Comparison of ENCODE assay signal across 2 cellular contexts in the genomic region with DNA sequence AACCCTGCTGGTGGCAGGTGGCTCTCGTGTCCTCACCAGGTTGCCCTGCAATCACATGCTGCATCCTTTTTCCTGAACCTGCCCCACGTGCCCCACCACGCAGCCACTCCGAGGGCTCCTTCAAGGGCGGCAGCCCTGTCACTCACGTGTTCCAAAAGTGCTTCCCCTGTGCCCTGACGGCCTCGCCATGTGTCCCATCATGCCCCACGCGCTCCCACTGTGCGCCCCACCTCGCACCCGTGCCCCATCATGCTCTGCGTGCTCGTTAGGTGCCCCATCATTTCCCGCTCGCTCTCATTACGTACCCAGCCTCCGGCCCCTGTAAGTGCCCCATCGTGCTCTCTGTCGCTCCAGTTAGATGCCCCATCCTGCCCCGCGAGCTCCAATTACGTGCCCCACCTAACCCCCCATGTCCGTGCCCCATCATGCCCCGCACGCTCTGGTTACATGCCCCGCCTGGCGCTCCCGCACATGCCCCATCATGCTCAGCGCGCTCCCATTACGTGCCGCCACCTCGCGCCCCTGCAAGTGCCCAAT. TPM values are rescaled to one million over a fixed set of nuclear protein-coding genes. Genes with fewer than 3 reads are reported as not detected.
"Had no signal": no experiment of that assay in that cellular context is flagged by ENCODE, and none has a peak within 500 bp of the region (broad histone marks: within the 10 kb centered on the region; RNA-seq: fewer than 3 reads in every experiment).

TSS of gene TRIM74 (minus strand) at position 487 of the 537 bp plus-strand sequence. CDS start 3,309 bp downstream, outside the sequence.

RNA-seq across cellular contexts. Expression of gene TRIM74, which starts in this region (rescaled TPM):
- total RNA-seq: IMR-90, SJCRH30 had no signal
